In genomic region chr1:39652534-39652933, GRCh38 we compare ENCODE assay signal across 19 cellular contexts. TPM values are rescaled to one million over a fixed set of nuclear protein-coding genes. Genes with fewer than 3 reads are reported as not detected.
DNase-seq lines count a peak whose midpoint lies in the region; ATAC-seq and TF ChIP-seq lines count a peak whose summit lies in the region.
"Had no signal": no experiment of that assay in that cellular context is flagged by ENCODE, and none has a peak within 500 bp of the region (broad histone marks: within the 10 kb centered on the region; RNA-seq: fewer than 3 reads in every experiment).

No MANE protein-coding gene starts in this region.

- peaks cover 6% of the 10 kb centered on the region for H3K27me3 Mint-ChIP-seq in chondrocyte (ENCODE audit: low read depth)
- peaks cover 3% of the 10 kb centered on the region for H3K27me3 Mint-ChIP-seq in activated CD4-positive, alpha-beta T cell treated with anti-CD3 and anti-CD28 coated beads for 36 hours

- no peak overlapping the region for H3K18ac ChIP-seq in trophoblast cell (ENCODE audit: low read length)

- intact Hi-C loops in left ventricle myocardium inferior (cut with micrococcal nuclease) (loop anchor here (2.0 kb wide), 1 partner anchor 44 kb away; no protein-coding TSS in a partner anchor), sciatic nerve (cut with DNase I) (loop anchor here (5.0 kb wide), 1 partner anchor 45 kb away; no protein-coding TSS in a partner anchor)
- intact Hi-C loops in activated CD4-positive, alpha-beta T cell treated with anti-CD3 and anti-CD28 coated beads for 36 hours (cut with DNase I, micrococcal nuclease): loop anchor here in 1 of 2 experiments (2.0 to 10.0 kb wide), 2 partner anchors 158 to 554 kb away; partner anchors contain the start of gene BMP8A

- H3K4me2 ChIP-seq in trophoblast cell (ENCODE audit: low read length): no peak overlapping the region
- no peak overlapping the region for H3K4me2 ChIP-seq in SK-N-SH

- no peak overlapping the region for H2BK5ac ChIP-seq in trophoblast cell (ENCODE audit: low read depth, low read length, poor library complexity)

- no peaks in the 10 kb centered on the region for H3K79me2 ChIP-seq in trophoblast cell (ENCODE audit: control insufficient read depth, insufficient read depth, low read length, poor library complexity)
- no peaks in the 10 kb centered on the region for H3K79me2 ChIP-seq in SK-N-SH (ENCODE audit: insufficient read depth)

- H3K9me3 Mint-ChIP-seq in chondrocyte (ENCODE audit: low read depth): no peaks in the 10 kb centered on the region
- no peaks in the 10 kb centered on the region for H3K9me3 Mint-ChIP-seq in activated CD4-positive, alpha-beta T cell treated with anti-CD3 and anti-CD28 coated beads for 36 hours (ENCODE audit: low read depth)

- CTCF ChIA-PET in activated CD4-positive, alpha-beta T cell treated with anti-CD3 and anti-CD28 coated beads for 36 hours (lab: Charles Lee): interaction anchor here (0.6 to 17.6 kb wide), 5 partner anchors 7 to 544 kb away, joined by 3 to 339 read pairs (median 7); partner anchors contain the start of gene NT5C1A
- CTCF ChIA-PET in SK-N-SH (lab: Yijun Ruan, JAX): interaction anchor here (0.9 to 15.4 kb wide), 17 partner anchors 9 to 80 kb away, joined by 3 to 459 read pairs (median 6); partner anchors contain the start of genes HPCAL4 and NT5C1A

- TF ChIP-seq EP300 in SK-N-SH (IDR thresholded peaks at IDR 0.05; ENCODE audit: borderline replicate concordance in 1 of 2, low read depth in 1 of 2, low read length in 1 of 2): no peak

- H3K4me3 ChIP-seq in left ventricle myocardium inferior (no peak overlapping the region), trophoblast cell (ENCODE audit: low read depth, low read length) (no peak overlapping the region), SK-N-SH (ENCODE audit: low read depth in 2 of 2, low read length in 1 of 2) (no peak overlapping the region)

- no peaks in the 10 kb centered on the region for H3F3A ChIP-seq in SK-N-SH (replicated peaks; ENCODE audit: insufficient read depth)

- no peaks in the 10 kb centered on the region for H3K9me2 ChIP-seq in SK-N-SH

- no CpG with 5 or more reads among the region's 2 CpGs for WGBS in trophoblast cell (ENCODE audit: extremely low coverage, insufficient coverage, insufficient read length)
- 73% methylated on average over 2 of the region's 2 CpGs for WGBS in SK-N-SH (ENCODE audit: low lambda C conversion rate)

- H3K27me3 ChIP-seq in left ventricle myocardium inferior (ENCODE audit: low read depth) (no peaks in the 10 kb centered on the region), trophoblast cell (ENCODE audit: insufficient read depth, low read length) (no peaks in the 10 kb centered on the region), SK-N-SH (ENCODE audit: insufficient read depth) (no peaks in the 10 kb centered on the region)

- H3K9ac ChIP-seq in trophoblast cell (ENCODE audit: low read length): no peak overlapping the region
- no peak overlapping the region for H3K9ac ChIP-seq in SK-N-SH
- H3K9ac ChIP-seq: KMS-11 had no signal

- H3K23ac ChIP-seq in trophoblast cell (ENCODE audit: low read length): no peak overlapping the region

- H3K14ac ChIP-seq in trophoblast cell (ENCODE audit: low read length): no peak overlapping the region

- no peak overlapping the region for H2AK5ac ChIP-seq in trophoblast cell (ENCODE audit: low read length)

- no peak for TF ChIP-seq CTCF in C4-2B (conservative IDR thresholded peaks at IDR 0.05)
- no peak for TF ChIP-seq CTCF in chondrocyte (IDR thresholded peaks at IDR 0.05)
- no peak for TF ChIP-seq CTCF in left ventricle myocardium inferior (IDR thresholded peaks at IDR 0.05; ENCODE audit: borderline replicate concordance)
- no peak for TF ChIP-seq CTCF in SK-N-SH (IDR thresholded peaks at IDR 0.05)

- DNase-seq in chondrocyte (ENCODE audit: low spot score): no peak
- DNase-seq in left ventricle myocardium inferior: no peak
- DNase-seq in sciatic nerve (ENCODE audit: low spot score): no peak
- DNase-seq in activated CD4-positive, alpha-beta T cell treated with anti-CD3 and anti-CD28 coated beads for 36 hours: no peak
- no peak for DNase-seq in trophoblast cell
- DNase-seq in activated CD4-positive, CD25-positive, alpha-beta regulatory T cell (lab: John Stamatoyannopoulos, UW): no peak
- DNase-seq in SK-N-SH: no peak
- DNase-seq: C1 segment of cervical spinal cord, NCI-H1048, NCI-H146, NCI-H2081, NCI-H510A, NCI-H774 had no signal

- POLR2A ChIA-PET in activated CD4-positive, alpha-beta T cell treated with anti-CD3 and anti-CD28 coated beads for 36 hours (lab: Charles Lee): no interaction called here
- POLR2A ChIA-PET in SK-N-SH (lab: Yijun Ruan, JAX): interaction anchor here (1.4 kb wide), 1 partner anchor 46 kb away, joined by 6 read pairs; no protein-coding TSS in a partner anchor

- H3K4me3 Mint-ChIP-seq in chondrocyte (ENCODE audit: unreplicated experiment): no peak overlapping the region
- no peak overlapping the region for H3K4me3 Mint-ChIP-seq in activated CD4-positive, alpha-beta T cell treated with anti-CD3 and anti-CD28 coated beads for 36 hours

- no peaks in the 10 kb centered on the region for H3K9me3 ChIP-seq in left ventricle myocardium inferior (replicated peaks)
- H3K9me3 ChIP-seq in trophoblast cell (ENCODE audit: insufficient read depth, low read depth, low read length): no peaks in the 10 kb centered on the region
- H3K9me3 ChIP-seq in SK-N-SH: no peaks in the 10 kb centered on the region

- no peaks in the 10 kb centered on the region for H3K36me3 Mint-ChIP-seq in chondrocyte (ENCODE audit: low read depth)
- H3K36me3 Mint-ChIP-seq in activated CD4-positive, alpha-beta T cell treated with anti-CD3 and anti-CD28 coated beads for 36 hours (ENCODE audit: low read depth): no peaks in the 10 kb centered on the region

- H3K27ac ChIP-seq in C4-2B: peak overlapping the region; percentile 40
- peak overlapping the region; percentile 79 for H3K27ac ChIP-seq in left ventricle myocardium inferior (replicated peaks)
- no peak overlapping the region for H3K27ac ChIP-seq in trophoblast cell (ENCODE audit: low read depth, low read length)
- H3K27ac ChIP-seq in SK-N-SH (ENCODE audit: low read depth in 2 of 2, low read length in 1 of 2): no peak overlapping the region
- H3K27ac ChIP-seq: KMS-11 had no signal

- H3K79me1 ChIP-seq in trophoblast cell (ENCODE audit: low read length): no peaks in the 10 kb centered on the region

- no peak overlapping the region for H2BK120ac ChIP-seq in trophoblast cell (ENCODE audit: insufficient read depth, low read length, poor library complexity)

- no peak overlapping the region for H2BK12ac ChIP-seq in trophoblast cell (ENCODE audit: low read length)

- H3K4ac ChIP-seq in trophoblast cell (ENCODE audit: low read depth, low read length): no peak overlapping the region

- H3K4me1 ChIP-seq in left ventricle myocardium inferior (peaks cover 70% of the 10 kb centered on the region), trophoblast cell (ENCODE audit: control insufficient read depth in 1 of 2, insufficient read depth in 2 of 2, low read length in 2 of 2) (no peaks in the 10 kb centered on the region), SK-N-SH (ENCODE audit: control insufficient read depth in 1 of 2, insufficient read depth in 2 of 2, low read depth in 1 of 2, low read length in 1 of 2) (peaks cover 0 to 54% of the 10 kb centered on the region in 2 experiments; a peak in 2 of 4 replicates)

- no peak overlapping the region for H4K8ac ChIP-seq in trophoblast cell (ENCODE audit: low read depth, low read length)

- peaks cover 36% of the 10 kb centered on the region for H3K4me1 Mint-ChIP-seq in chondrocyte (ENCODE audit: low read depth)
- H3K4me1 Mint-ChIP-seq in activated CD4-positive, alpha-beta T cell treated with anti-CD3 and anti-CD28 coated beads for 36 hours: peaks cover 4% of the 10 kb centered on the region

- no peak overlapping the region for H4K91ac ChIP-seq in trophoblast cell (ENCODE audit: low read depth, low read length)

- TF ChIP-seq RAD21 in SK-N-SH (IDR thresholded peaks at IDR 0.05; ENCODE audit: low read length): no peak

- H2AFZ ChIP-seq in trophoblast cell (ENCODE audit: insufficient read depth, low read length, poor library complexity) (no peak overlapping the region), SK-N-SH (ENCODE audit: low read depth) (no peak overlapping the region)

- H3K36me3 ChIP-seq in left ventricle myocardium inferior (no peaks in the 10 kb centered on the region), trophoblast cell (ENCODE audit: control insufficient read depth in 1 of 2, insufficient read depth in 2 of 2, low read length in 2 of 2) (no peaks in the 10 kb centered on the region), SK-N-SH (replicated peaks in 1 of 2; ENCODE audit: control insufficient read depth in 1 of 2, insufficient read depth in 2 of 2, low read length in 1 of 2) (no peaks in the 10 kb centered on the region)

- no peaks in the 10 kb centered on the region for H4K20me1 ChIP-seq in SK-N-SH (ENCODE audit: insufficient read depth)

- H4K12ac ChIP-seq in trophoblast cell (ENCODE audit: low read depth, low read length): no peak overlapping the region

- H3K27ac Mint-ChIP-seq in chondrocyte (ENCODE audit: unreplicated experiment): peak overlapping the region; percentile 80
- H3K27ac Mint-ChIP-seq in activated CD4-positive, alpha-beta T cell treated with anti-CD3 and anti-CD28 coated beads for 36 hours: no peak overlapping the region

- ATAC-seq in sciatic nerve: peak; percentile 3
- ATAC-seq in activated CD4-positive, alpha-beta T cell treated with anti-CD3 and anti-CD28 coated beads for 36 hours: no peak

RNA-seq across cellular contexts. Expression of gene HEYL, which starts 13.1 kb away (rescaled TPM):
- 11.8 to 65.1 TPM (median 63.2 TPM) in 3 replicates for total RNA-seq in chondrocyte
- total RNA-seq in left ventricle myocardium inferior: 21.2 TPM
- 10.6 TPM for total RNA-seq in sciatic nerve
- under 1 TPM; 0.19 to 0.23 TPM for total RNA-seq in activated CD4-positive, alpha-beta T cell treated with anti-CD3 and anti-CD28 coated beads for 36 hours
- 0.26 and 0.32 TPM in 2 replicates for polyA plus RNA-seq in trophoblast cell (2013)
- polyA plus RNA-seq in SK-N-SH (2012; rRNA removed): not detected in 2 replicates
- not detected in 2 replicates for polyA plus RNA-seq in SK-N-SH (2012; cell fraction: cytosol; rRNA removed)
- not detected in 2 replicates for polyA plus RNA-seq in SK-N-SH (2012; cell fraction: nucleus; rRNA removed)
- total RNA-seq: A172, Daoy, MCF 10A had no signal

RNA-seq across cellular contexts. Expression of gene NT5C1A, which starts 19.4 kb away (rescaled TPM):
- 0.31 to 0.32 TPM in 2 of 3 replicates, not detected in the other for total RNA-seq in chondrocyte
- total RNA-seq in left ventricle myocardium inferior: 26.8 TPM
- 1.4 TPM for total RNA-seq in sciatic nerve
- total RNA-seq in activated CD4-positive, alpha-beta T cell treated with anti-CD3 and anti-CD28 coated beads for 36 hours: under 1 TPM in 1 of 2 experiments, not detected in 1; 0.21 TPM
- polyA plus RNA-seq in trophoblast cell (2013): not detected in 2 replicates
- polyA plus RNA-seq in SK-N-SH (2012; rRNA removed): 0.12 and 0.73 TPM in 2 replicates
- 0.26 and 0.60 TPM in 2 replicates for polyA plus RNA-seq in SK-N-SH (2012; cell fraction: cytosol; rRNA removed)
- 0.13 and 1.6 TPM in 2 replicates for polyA plus RNA-seq in SK-N-SH (2012; cell fraction: nucleus; rRNA removed)
- total RNA-seq: A172, Daoy, H1, MCF 10A had no signal
- polyA plus RNA-seq: H1 had no signal

RNA-seq across cellular contexts. Expression of gene HPCAL4, which starts 38.7 kb away (rescaled TPM):
- total RNA-seq in chondrocyte (not detected in 3 replicates), left ventricle myocardium inferior (0.88 TPM), sciatic nerve (not detected)
- total RNA-seq in activated CD4-positive, alpha-beta T cell treated with anti-CD3 and anti-CD28 coated beads for 36 hours: 1 to 10 TPM in 1 of 2 experiments, under 1 TPM in 1; 0.94 to 1.1 TPM
- 0.40 and 0.47 TPM in 2 replicates for polyA plus RNA-seq in trophoblast cell (2013)
- polyA plus RNA-seq in SK-N-SH (2012; rRNA removed): 0.15 and 0.55 TPM in 2 replicates
- 0.33 and 0.90 TPM in 2 replicates for polyA plus RNA-seq in SK-N-SH (2012; cell fraction: cytosol; rRNA removed)
- 0.15 and 0.21 TPM in 2 replicates for polyA plus RNA-seq in SK-N-SH (2012; cell fraction: nucleus; rRNA removed)
- total RNA-seq: A172, MCF 10A had no signal

Comparison
In these comparisons a context has a peak if more than half of its experiments do, and no peak if none do; other contexts are left out.
1. H3K27ac ChIP-seq: peak in C4-2B (single experiment) and left ventricle myocardium inferior (single experiment); none in trophoblast cell (single experiment) and SK-N-SH (0 of 2).
2. RNA of gene NT5C1A, which starts 19.4 kb away (total RNA-seq): 26.8 TPM in left ventricle myocardium inferior (single experiment); 1.4 TPM in sciatic nerve (single experiment), 0.31 to 0.32 TPM in chondrocyte and 0.21 TPM in activated CD4-positive, alpha-beta T cell treated with anti-CD3 and anti-CD28 coated beads for 36 hours; every median in the first group is over 10 times any median in the second.